Comparison of ENCODE assay signal across 10 cellular contexts in the genomic region with DNA sequence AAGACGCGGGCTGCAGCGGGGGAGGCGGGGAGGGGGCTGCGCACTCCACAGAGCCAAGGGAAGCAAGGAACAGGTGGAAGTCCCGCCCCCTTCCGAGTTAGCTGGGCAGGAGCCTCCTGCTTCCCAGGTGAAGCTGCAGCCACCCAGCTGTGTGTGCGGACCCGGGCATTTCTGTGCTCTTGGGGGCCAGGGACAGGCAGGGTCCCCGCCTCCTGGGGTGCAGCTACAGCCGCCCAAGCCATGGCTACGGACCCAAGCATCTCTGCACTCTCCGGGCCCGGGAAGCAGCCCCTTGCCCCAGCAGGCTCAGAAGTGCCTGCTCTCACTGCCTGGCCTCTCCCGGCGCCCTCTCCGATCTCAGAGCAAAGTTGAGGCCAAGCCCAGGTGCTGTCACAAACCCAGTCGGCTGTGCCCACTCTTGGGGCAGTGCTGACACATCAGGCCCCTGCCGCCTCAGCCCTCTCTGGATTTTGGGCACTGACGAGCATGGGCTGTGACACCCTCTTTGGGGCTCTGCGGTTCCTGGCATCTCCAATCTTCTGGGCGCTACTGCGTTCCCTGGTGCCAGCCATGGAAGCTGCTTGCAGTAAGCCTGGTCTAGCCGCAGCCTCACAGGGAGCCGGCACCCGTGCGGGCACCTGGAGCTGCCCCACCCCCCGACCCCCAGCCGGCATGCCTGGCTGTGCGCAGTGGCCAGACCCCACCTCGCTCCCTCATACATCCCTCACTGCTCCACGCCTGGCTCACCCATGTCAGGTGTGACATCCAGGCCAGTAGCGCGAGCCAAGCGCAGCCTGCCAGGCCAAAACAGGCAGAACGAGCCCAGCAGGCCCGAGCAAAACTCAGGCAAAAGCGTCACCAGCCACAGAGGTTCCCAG. TPM values are rescaled to one million over a fixed set of nuclear protein-coding genes. Genes with fewer than 3 reads are reported as not detected.
DNase-seq lines count a peak whose midpoint lies in the region; ATAC-seq lines count a peak whose summit lies in the region.
"Had no signal": no experiment of that assay in that cellular context is flagged by ENCODE, and none has a peak within 500 bp of the region (broad histone marks: within the 10 kb centered on the region; RNA-seq: fewer than 3 reads in every experiment).

No MANE protein-coding gene starts in this region.

- H3K4ac ChIP-seq in neuronal stem cell (ENCODE audit: low read length), result no peak overlapping the region

- intact Hi-C loops in Right ventricle myocardium superior (cut with DNase I), result no loop called here

- no peak overlapping the region for H2AK5ac ChIP-seq in neuronal stem cell (ENCODE audit: low read depth, low read length)

- H3K18ac ChIP-seq in neuronal stem cell (ENCODE audit: low read length), result peak overlapping the region; percentile 49

- H3K14ac ChIP-seq in neuronal stem cell (ENCODE audit: low read length), result no peak overlapping the region

- no peaks in the 10 kb centered on the region for H3K27me3 ChIP-seq in neuronal stem cell (ENCODE audit: control insufficient read depth in 3 of 3, insufficient read depth in 3 of 3, low read depth in 1 of 3, low read length in 3 of 3)

- H3K4me3 ChIP-seq in neuronal stem cell (ENCODE audit: low read length in 2 of 2), result peak overlapping the region in 1 of 2 donors; percentile 74

- no peak overlapping the region for H3K9ac ChIP-seq in neuronal stem cell (ENCODE audit: low read depth, low read length, poor library complexity)

- H3K4me1 ChIP-seq in neuronal stem cell (ENCODE audit: control insufficient read depth in 2 of 2, insufficient read depth in 1 of 2, low read depth in 1 of 2, low read length in 2 of 2), result no peaks in the 10 kb centered on the region

- H2BK5ac ChIP-seq in neuronal stem cell (ENCODE audit: low read length), result no peak overlapping the region

- H3K79me1 ChIP-seq in neuronal stem cell (ENCODE audit: low read depth, low read length), result no peaks in the 10 kb centered on the region

- H3K9me3 ChIP-seq in neuronal stem cell (replicated peaks in 1 of 2; ENCODE audit: control insufficient read depth in 2 of 2, insufficient read depth in 1 of 2, low read depth in 1 of 2, low read length in 2 of 2), result no peaks in the 10 kb centered on the region

- H3K36me3 ChIP-seq in neuronal stem cell (replicated peaks in 1 of 2; ENCODE audit: control insufficient read depth in 2 of 2, insufficient read depth in 2 of 2, low read length in 2 of 2), result no peaks in the 10 kb centered on the region

- H3K27ac ChIP-seq in neuronal stem cell (replicated peaks; ENCODE audit: low read length), result no peak overlapping the region

- no peak overlapping the region for H2BK12ac ChIP-seq in neuronal stem cell (ENCODE audit: low read length)

- H3K23ac ChIP-seq in neuronal stem cell (ENCODE audit: low read depth, low read length, poor library complexity), result no peak overlapping the region

- no peak overlapping the region for H4K8ac ChIP-seq in neuronal stem cell (ENCODE audit: low read depth, low read length)

- WGBS in neuronal stem cell (ENCODE audit: extremely low coverage in 2 of 2, insufficient read length in 2 of 2, insufficient replicate concordance in 1 of 2), 2 donors, result no CpG with 5 or more reads among the region's 38 CpGs

- H4K91ac ChIP-seq in neuronal stem cell (ENCODE audit: low read depth, low read length, poor library complexity), result no peak overlapping the region

- H2BK15ac ChIP-seq in neuronal stem cell (ENCODE audit: low read length), result no peak overlapping the region

- peak; percentile 57 for ATAC-seq in Right ventricle myocardium superior (ENCODE audit: poor library complexity)
- ATAC-seq in activated CD4-positive, CD25-positive, alpha-beta regulatory T cell treated with anti-CD3 and anti-CD28 coated beads, Interleukin-2, amount 50 U/mL, for 24 hours, result no peak
- no peak for ATAC-seq in HG03565 (IDR thresholded peaks at IDR 0.05; ENCODE audit: unreplicated experiment)

- no peak overlapping the region for H2BK120ac ChIP-seq in neuronal stem cell (ENCODE audit: low read depth, low read length)

- H2AFZ ChIP-seq in neuronal stem cell (ENCODE audit: low read length), result peak overlapping the region; percentile 49

- H3K4me2 ChIP-seq in neuronal stem cell (ENCODE audit: insufficient read depth, low read length, poor library complexity, severe bottlenecking), result no peak overlapping the region

- DNase-seq in DMS153 treated with DMSO at 0.1 percent for 48 hours (lab: John Stamatoyannopoulos, UW; ENCODE audit: unreplicated experiment), result peak; percentile 44
- DNase-seq in NCI-H748 (lab: John Stamatoyannopoulos, UW; ENCODE audit: unreplicated experiment), result peak; percentile 85
- DNase-seq in Right ventricle myocardium superior, result peak; percentile 44
- no peak for DNase-seq in neuronal stem cell (ENCODE audit: low spot score)
- DNase-seq in SW 1271 (lab: John Stamatoyannopoulos, UW), result no peak
- no peak for DNase-seq in A172 (ENCODE audit: low spot score)
- DNase-seq: activated CD4-positive, alpha-beta T cell treated with anti-CD3 and anti-CD28 coated beads, Interleukin-2, amount 10 ng/mL, durations not matched to agents 24 days and 14 days; NCI-H146 had no signal

RNA-seq across cellular contexts. Expression of a gene that starts 8.5 kb away (rescaled TPM):
- 2.6 TPM for total RNA-seq in Right ventricle myocardium superior
- not detected for polyA plus RNA-seq in neuronal stem cell (2013, experiment 1 of 2)
- not detected for polyA plus RNA-seq in neuronal stem cell (2013, experiment 2 of 2)
- total RNA-seq in A172 (2014; rRNA removed; shearing (Covaris generic)), result 0.05 TPM in 1 of 2 replicates, not detected in the other
- total RNA-seq: activated CD4-positive, alpha-beta T cell treated with anti-CD3 and anti-CD28 coated beads, Interleukin-2, amount 10 ng/mL, durations not matched to agents 24 days and 14 days had no signal

Comparison
In these comparisons a context has a peak if more than half of its experiments do, and no peak if none do; other contexts are left out.
1. DNase-seq: peak in DMS153 treated with DMSO at 0.1 percent for 48 hours (single experiment), NCI-H748 (single experiment) and Right ventricle myocardium superior (single experiment); none in neuronal stem cell (single experiment), SW 1271 (0 of 2) and A172 (single experiment).